ENCODE assay signal across 8 cellular contexts in genomic region chr3:192915306-192915705, GRCh38.
A peak's percentile ranks its signal among the peaks of the same experiment; 100 is the strongest.
DNase-seq lines count a peak whose midpoint lies in the region; ATAC-seq and TF ChIP-seq lines count a peak whose summit lies in the region.

No MANE protein-coding gene starts in this region.

- ATAC-seq in activated naive CD8-positive, alpha-beta T cell treated with anti-CD3 and anti-CD28 coated beads, Interleukin-2, amount 50 U/mL, for 24 hours, result no peak
- ATAC-seq in HG02852 (IDR thresholded peaks at IDR 0.05; ENCODE audit: unreplicated experiment), result no peak

- no peaks in the 10 kb centered on the region for H3K27me3 ChIP-seq in muscle layer of duodenum (ENCODE audit: low read depth, low read length)

- TF ChIP-seq POLR2A in GM18951 (IDR thresholded peaks at IDR 0.05; ENCODE audit: extremely low read depth, insufficient read depth, insufficient read length) (peak; percentile 11), erythroblast (IDR thresholded peaks at IDR 0.05; ENCODE audit: low read length) (no peak)

- peaks cover 6 to 21% of the 10 kb centered on the region in 2 donors for H3K4me1 ChIP-seq in muscle layer of duodenum (ENCODE audit: control insufficient read depth in 1 of 2, insufficient read depth in 2 of 2, low read length in 2 of 2)

- peaks cover 22% of the 10 kb centered on the region for H3K4me1 Mint-ChIP-seq in activated naive CD8-positive, alpha-beta T cell treated with anti-CD3 and anti-CD28 coated beads, Interleukin-2, amount 50 U/mL, for 24 hours

- no peaks in the 10 kb centered on the region for H3K36me3 Mint-ChIP-seq in activated naive CD8-positive, alpha-beta T cell treated with anti-CD3 and anti-CD28 coated beads, Interleukin-2, amount 50 U/mL, for 24 hours (ENCODE audit: low read depth)

- in situ Hi-C loops in GM18951 (cut with MboI; ENCODE audit: low sequenced_read_pairs, unreplicated experiment), result no loop called here

- DNase-seq in COLO668 (lab: John Stamatoyannopoulos, UW; ENCODE audit: unreplicated experiment), result peak; percentile 25
- peak; percentile 79 for DNase-seq in NCI-H1436 treated with DMSO at 0.1 percent for 48 hours (lab: John Stamatoyannopoulos, UW)
- no peak for DNase-seq in activated naive CD8-positive, alpha-beta T cell treated with anti-CD3 and anti-CD28 coated beads, Interleukin-2, amount 50 U/mL, for 24 hours
- DNase-seq in erythroblast (lab: John Stamatoyannopoulos, UW), result no peak
- no peak for DNase-seq in central memory CD4-positive, alpha-beta T cell

- H3K9me3 ChIP-seq in muscle layer of duodenum (ENCODE audit: control insufficient read depth in 1 of 2, low read length in 2 of 2), result no peaks in the 10 kb centered on the region

- H3K27me3 Mint-ChIP-seq in activated naive CD8-positive, alpha-beta T cell treated with anti-CD3 and anti-CD28 coated beads, Interleukin-2, amount 50 U/mL, for 24 hours, result peaks cover 55% of the 10 kb centered on the region

- no peaks in the 10 kb centered on the region for H3K9me3 Mint-ChIP-seq in activated naive CD8-positive, alpha-beta T cell treated with anti-CD3 and anti-CD28 coated beads, Interleukin-2, amount 50 U/mL, for 24 hours

- H3K27ac ChIP-seq in muscle layer of duodenum (ENCODE audit: low read length), result no peak overlapping the region

- no peak overlapping the region for H3K27ac Mint-ChIP-seq in activated naive CD8-positive, alpha-beta T cell treated with anti-CD3 and anti-CD28 coated beads, Interleukin-2, amount 50 U/mL, for 24 hours

- H3K4me3 Mint-ChIP-seq in activated naive CD8-positive, alpha-beta T cell treated with anti-CD3 and anti-CD28 coated beads, Interleukin-2, amount 50 U/mL, for 24 hours, result peak overlapping the region; percentile 21

- peak overlapping the region; percentile 28 to 30 for H3K4me3 ChIP-seq in muscle layer of duodenum (ENCODE audit: low read depth in 1 of 2, low read length in 2 of 2)

- H3K36me3 ChIP-seq in muscle layer of duodenum (ENCODE audit: control insufficient read depth in 1 of 2, insufficient read depth in 2 of 2, low read length in 2 of 2), result no peaks in the 10 kb centered on the region

Comparison
In these comparisons a context has a peak if more than half of its experiments do, and no peak if none do; other contexts are left out.
1. DNase-seq: peak in COLO668 (single experiment) and NCI-H1436 treated with DMSO at 0.1 percent for 48 hours (single experiment); none in activated naive CD8-positive, alpha-beta T cell treated with anti-CD3 and anti-CD28 coated beads, Interleukin-2, amount 50 U/mL, for 24 hours (single experiment), erythroblast (0 of 2) and central memory CD4-positive, alpha-beta T cell (single experiment).